In genomic region chr1:94247146-94248094, GRCh38 we compare ENCODE assay signal across 8 cellular contexts. TPM values are rescaled to one million over a fixed set of nuclear protein-coding genes. Genes with fewer than 3 reads are reported as not detected.
DNase-seq lines count a peak whose midpoint lies in the region; ATAC-seq, FAIRE-seq and TF ChIP-seq lines count a peak whose summit lies in the region.

No MANE protein-coding gene starts in this region.

- DNase-seq in D721Med (ENCODE audit: insufficient read length, low spot score) (peak; percentile 30), SK-MEL-5 (ENCODE audit: low read depth, low spot score) (peak; percentile 44), chondrocyte (ENCODE audit: low spot score) (peak; percentile 86), left colon (peak; percentile 62 to 85), NCI-H2107 treated with DMSO at 0.1 percent for 48 hours (lab: John Stamatoyannopoulos, UW; ENCODE audit: unreplicated experiment) (no peak)
- DNase-seq in stimulated activated CD8-positive, alpha-beta memory T cell treated with anti-CD3 and anti-CD28 coated beads, Interleukin-4, amount 100 ng/mL, for 48 hours, result peak; percentile 64

- intact Hi-C loops in left colon (cut with DNase I, micrococcal nuclease), result loop anchor here in 1 of 2 donors (10.0 kb wide), 1 partner anchor 77 kb away; no protein-coding TSS in a partner anchor

- ATAC-seq in GM19452 (IDR thresholded peaks at IDR 0.05; ENCODE audit: unreplicated experiment) (peak; percentile 76), HG03521 (IDR thresholded peaks at IDR 0.05; ENCODE audit: unreplicated experiment) (peak; percentile 72), left colon (peak; percentile 100)

- no peak for TF ChIP-seq CTCF in D721Med (IDR thresholded peaks at IDR 0.05; ENCODE audit: insufficient read depth, missing control alignments)
- TF ChIP-seq CTCF in chondrocyte (IDR thresholded peaks at IDR 0.05), result no peak

- H3K27me3 Mint-ChIP-seq in chondrocyte (ENCODE audit: low read depth), result peaks cover 2% of the 10 kb centered on the region

- H3K4me1 Mint-ChIP-seq in chondrocyte (ENCODE audit: low read depth), result peaks cover 22% of the 10 kb centered on the region

- no peak for FAIRE-seq in D721Med (lab: Jason Lieb, UNC)

- peaks cover 8% of the 10 kb centered on the region for H3K36me3 Mint-ChIP-seq in chondrocyte (ENCODE audit: low read depth)

- peak overlapping the region; percentile 50 for H3K27ac Mint-ChIP-seq in chondrocyte (ENCODE audit: unreplicated experiment)

- in situ Hi-C loops in SK-MEL-5 (cut with HindIII; ENCODE audit: low pct_unique_long_range_greater_than_20kb, low sequenced_read_pairs), result no loop called here

- H3K9me3 Mint-ChIP-seq in chondrocyte (ENCODE audit: low read depth), result peaks cover 19% of the 10 kb centered on the region

- H3K4me3 Mint-ChIP-seq in chondrocyte (ENCODE audit: unreplicated experiment), result peak overlapping the region; percentile 81

RNA-seq across cellular contexts. Expression of gene ARHGAP29, which starts 10.0 kb away (rescaled TPM):
- total RNA-seq in SK-MEL-5 (2014; rRNA removed; shearing (Covaris generic)), result 4.0 and 4.5 TPM in 2 replicates
- polyA plus RNA-seq in SK-MEL-5 (2015; cell fraction: cytosol; rRNA removed), result 2.7 and 3.2 TPM in 2 replicates
- polyA plus RNA-seq in SK-MEL-5 (2015; cell fraction: nucleus; rRNA removed), result 8.3 and 10.4 TPM in 2 replicates
- total RNA-seq in chondrocyte (44.0 to 44.8 TPM (median 44.7 TPM) in 3 replicates), left colon (1 to 10 TPM; 3.8 to 6.3 TPM)
